1 cellular context compared by ENCODE assay signal in genomic region chr19:50419022-50419579, GRCh38.
TF ChIP-seq lines count a peak whose summit lies in the region.

No MANE protein-coding gene starts in this region.

TF ChIP-seq in HEK293, 187 proteins besides CTCF, POLR2A, EP300 and RAD21 (continued from another document):
- TF ChIP-seq, protein P1, sequence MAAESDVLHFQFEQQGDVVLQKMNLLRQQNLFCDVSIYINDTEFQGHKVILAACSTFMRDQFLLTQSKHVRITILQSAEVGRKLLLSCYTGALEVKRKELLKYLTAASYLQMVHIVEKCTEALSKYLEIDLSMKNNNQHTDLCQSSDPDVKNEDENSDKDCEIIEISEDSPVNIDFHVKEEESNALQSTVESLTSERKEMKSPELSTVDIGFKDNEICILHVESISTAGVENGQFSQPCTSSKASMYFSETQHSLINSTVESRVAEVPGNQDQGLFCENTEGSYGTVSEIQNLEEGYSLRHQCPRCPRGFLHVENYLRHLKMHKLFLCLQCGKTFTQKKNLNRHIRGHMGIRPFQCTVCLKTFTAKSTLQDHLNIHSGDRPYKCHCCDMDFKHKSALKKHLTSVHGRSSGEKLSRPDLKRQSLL (tag by site-specific recombination; IDR thresholded peaks at IDR 0.05) = peak; percentile 27; the same call in 1 of the 2 replicates
- TF ChIP-seq FEZF1 (tag by site-specific recombination; IDR thresholded peaks at IDR 0.05) (no peak), SCRT1 (tag by site-specific recombination; IDR thresholded peaks at IDR 0.05; ENCODE audit: borderline replicate concordance) (0 out of 2 replicates have a peak, but pooled peaks have one; percentile 46), GLIS2 (tag by site-specific recombination; IDR thresholded peaks at IDR 0.05) (0 out of 2 replicates have a peak, but pooled peaks have one; percentile 5), ZNF366 (tag by site-specific recombination; conservative IDR thresholded peaks at IDR 0.05) (peak; percentile 83), KLF8 (tag by site-specific recombination; IDR thresholded peaks at IDR 0.05) (0 out of 2 replicates have a peak, but pooled peaks have one; percentile 27), ZNF530 (tag by site-specific recombination; IDR thresholded peaks at IDR 0.05; ENCODE audit: low read depth) (no peak), ZNF335 (tag by site-specific recombination; conservative IDR thresholded peaks at IDR 0.05) (no peak)
